30 cellular contexts compared by ENCODE assay signal in the genomic region with DNA sequence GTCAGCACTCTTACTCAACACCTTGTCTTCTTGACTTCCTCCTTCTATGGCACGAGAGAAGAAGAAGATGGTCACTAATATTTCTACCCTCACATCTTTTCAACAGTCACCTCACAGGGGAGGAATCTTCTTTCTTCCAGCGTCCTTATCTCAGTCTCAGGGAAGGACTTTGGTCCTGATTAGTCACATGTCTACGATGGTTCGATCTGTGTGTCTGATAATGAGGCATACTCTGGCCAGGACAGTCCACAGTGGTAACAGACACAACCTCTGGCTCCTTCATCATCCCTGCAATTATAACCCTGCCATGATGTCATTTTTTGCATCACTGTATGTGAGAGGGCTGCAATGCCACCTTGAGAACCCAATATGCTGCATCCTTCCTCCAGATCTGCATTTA. TPM values are rescaled to one million over a fixed set of nuclear protein-coding genes. Genes with fewer than 3 reads are reported as not detected.
"Had no signal": no experiment of that assay in that cellular context is flagged by ENCODE, and none has a peak within 500 bp of the region (broad histone marks: within the 10 kb centered on the region; RNA-seq: fewer than 3 reads in every experiment).

No MANE protein-coding gene starts in this region.

- H3K4me3 ChIP-seq: breast epithelium, MG63, PC-9 had no signal

- H3K27ac Mint-ChIP-seq: activated CD8-positive, alpha-beta T cell treated with anti-CD3 and anti-CD28 coated beads, Interleukin-2, amount 10 ng/mL, durations not matched to agents 7 days and 5 days; activated naive CD4-positive, alpha-beta T cell treated with anti-CD3 and anti-CD28 coated beads, Interleukin-2, amount 50 U/mL, for 24 hours; T-cell; WTC11 had no signal

- H3K36me3 ChIP-seq: breast epithelium, MG63 had no signal

- H2AFZ ChIP-seq: PC-9 had no signal

- H3K36me3 Mint-ChIP-seq: activated naive CD4-positive, alpha-beta T cell treated with anti-CD3 and anti-CD28 coated beads, Interleukin-2, amount 50 U/mL, for 24 hours; T-cell; WTC11 had no signal

- H3K9me3 ChIP-seq: MG63 had no signal

- H3K4me2 ChIP-seq: PC-9 had no signal

- H3K4me1 Mint-ChIP-seq: activated naive CD4-positive, alpha-beta T cell treated with anti-CD3 and anti-CD28 coated beads, Interleukin-2, amount 50 U/mL, for 24 hours; T-cell; WTC11 had no signal

- H3K4me1 ChIP-seq: breast epithelium had no signal

- DNase-seq: activated CD4-positive, alpha-beta T cell treated with anti-CD3 and anti-CD28 coated beads for 48 hours; activated CD4-positive, alpha-beta T cell treated with anti-CD3 and anti-CD28 coated beads, Interleukin-2, amount 50 U/mL, for 4 hours; activated CD4-positive, CD25-positive, alpha-beta regulatory T cell treated with anti-CD3 and anti-CD28 coated beads, Interleukin-2, amount 50 U/mL, for 72 hours; activated CD8-positive, alpha-beta memory T cell treated with anti-CD3 and anti-CD28 coated beads, Interleukin-2, amount 50 U/mL, for 48 hours; activated CD8-positive, alpha-beta T cell treated with anti-CD3 and anti-CD28 coated beads, Interleukin-2, amount 10 ng/mL, durations not matched to agents 7 days and 5 days; activated naive CD4-positive, alpha-beta T cell; activated T-cell treated with anti-CD3 and anti-CD28 coated beads, Interleukin-2, amount 50 U/mL, for 1 hour; aorta; caudate nucleus; MG63; NCI-H1092; NCI-H1417; NCI-H1694; NCI-H2029; NCI-H2107; NCI-H2171 treated with DMSO at 0.1 percent for 48 hours; NCI-H226; NCI-H510A; NCI-H526 treated with DMSO at 0.1 percent for 48 hours; NCI-H82; NK-92 treated with Interleukin-12 subunit alpha and Interleukin-12 subunit beta, amount 100 ng/mL, for 24 hours; PC-9; SHP77 treated with DMSO at 0.1 percent for 48 hours; T-cell; T-helper 2 cell; T1000 had no signal

- H3K27ac ChIP-seq: breast epithelium, PC-9 had no signal

- H3K4me3 Mint-ChIP-seq: activated CD8-positive, alpha-beta T cell treated with anti-CD3 and anti-CD28 coated beads, Interleukin-2, amount 10 ng/mL, durations not matched to agents 7 days and 5 days; activated naive CD4-positive, alpha-beta T cell treated with anti-CD3 and anti-CD28 coated beads, Interleukin-2, amount 50 U/mL, for 24 hours; T-cell; WTC11 had no signal

- ATAC-seq: activated CD8-positive, alpha-beta T cell treated with anti-CD3 and anti-CD28 coated beads, Interleukin-2, amount 10 ng/mL, durations not matched to agents 7 days and 5 days; T-cell; WTC11 had no signal

- H3K27me3 ChIP-seq: breast epithelium, MG63 had no signal

RNA-seq across cellular contexts. Expression of gene RGS6, which starts 15.9 kb away (rescaled TPM):
- total RNA-seq: PC-9, SK-MEL-5 had no signal
